9 cellular contexts compared by ENCODE assay signal in genomic region chr9:74172874-74173273, GRCh38.
A peak's percentile ranks its signal among the peaks of the same experiment; 100 is the strongest.
DNase-seq lines count a peak whose midpoint lies in the region; ATAC-seq, FAIRE-seq and TF ChIP-seq lines count a peak whose summit lies in the region.
"Had no signal": no experiment of that assay in that cellular context is flagged by ENCODE, and none has a peak within 500 bp of the region (broad histone marks: within the 10 kb centered on the region; RNA-seq: fewer than 3 reads in every experiment).

No MANE protein-coding gene starts in this region.

- intact Hi-C loops in cardiac septum (cut with DNase I): no loop called here

- no peak for TF ChIP-seq POLR2A in GM12892 (IDR thresholded peaks at IDR 0.05; ENCODE audit: low read depth, low read length)

- FAIRE-seq in GM12892 (lab: Jason Lieb, UNC): peak; percentile 21

- ATAC-seq in GM19452 (IDR thresholded peaks at IDR 0.05; ENCODE audit: unreplicated experiment) (peak; percentile 99), HG02885 (IDR thresholded peaks at IDR 0.05; ENCODE audit: poor library complexity, unreplicated experiment) (peak; percentile 98), HG03575 (IDR thresholded peaks at IDR 0.05; ENCODE audit: extremely low read depth, insufficient number of reproducible peaks, low FRiP score, unreplicated experiment) (peak; percentile 99)

- DNase-seq in GM12892 (ENCODE audit: insufficient read length) (peak; percentile 1), cardiac septum (ENCODE audit: low spot score) (no peak), AML-193 (lab: John Stamatoyannopoulos, UW) (no peak), inferior parietal cortex (ENCODE audit: extremely low spot score) (no peak), NCI-H1417 (lab: John Stamatoyannopoulos, UW) (no peak)
- DNase-seq: activated CD4-positive, alpha-beta memory T cell treated with anti-CD3 and anti-CD28 coated beads, Interleukin-2, amount 10 ng/mL, durations not matched to agents 7 days and 5 days had no signal
